21 cellular contexts compared by ENCODE assay signal in the genomic region with DNA sequence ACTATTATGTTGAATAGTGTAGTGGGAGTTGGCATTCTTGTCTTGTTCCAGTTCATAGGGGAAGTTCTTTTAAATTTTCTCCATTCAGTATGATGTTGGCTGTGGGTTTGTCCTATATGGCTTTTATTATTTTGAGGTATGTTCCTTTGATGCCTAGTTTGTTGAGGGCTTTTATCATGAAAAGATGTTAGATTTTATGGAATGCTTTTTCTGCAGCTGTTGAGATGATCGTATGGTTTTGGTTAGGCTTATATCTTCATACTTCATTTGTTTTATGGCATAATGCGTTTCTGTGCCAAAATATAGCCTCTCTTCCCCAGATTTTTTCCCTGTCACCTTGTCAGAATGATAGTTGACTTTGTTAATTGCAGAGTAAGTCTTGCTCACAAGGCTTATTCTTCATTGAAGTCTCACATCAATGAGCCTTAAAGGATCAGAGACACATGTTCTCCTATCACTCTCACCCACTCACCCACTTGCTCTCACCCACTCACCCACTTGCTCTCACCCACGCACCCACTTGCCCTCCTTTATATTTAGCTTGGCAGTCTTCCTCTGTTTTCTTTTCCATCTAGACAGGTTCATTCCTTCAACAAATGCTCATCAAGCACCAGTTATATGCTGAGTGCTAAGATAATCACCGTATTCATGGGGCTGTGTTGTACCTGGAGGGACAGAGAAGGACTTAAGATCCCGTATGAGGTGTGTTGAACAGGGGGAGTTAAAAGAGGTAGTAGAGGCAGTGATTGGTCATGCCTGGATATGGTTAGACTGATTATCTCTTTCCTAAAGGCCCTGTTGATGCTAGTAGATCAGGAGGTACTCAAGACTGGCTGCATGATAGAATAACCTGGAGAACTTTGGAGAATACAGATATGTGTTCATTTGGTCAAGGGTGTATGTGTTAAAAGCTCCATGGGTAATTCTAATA. TPM values are rescaled to one million over a fixed set of nuclear protein-coding genes. Genes with fewer than 3 reads are reported as not detected.
DNase-seq lines count a peak whose midpoint lies in the region; ATAC-seq, FAIRE-seq and TF ChIP-seq lines count a peak whose summit lies in the region.
"Had no signal": no experiment of that assay in that cellular context is flagged by ENCODE, and none has a peak within 500 bp of the region (broad histone marks: within the 10 kb centered on the region; RNA-seq: fewer than 3 reads in every experiment).

No MANE protein-coding gene starts in this region.

- TF ChIP-seq RAD21 in H1 (IDR thresholded peaks at IDR 0.05 in 1 of 2, conservative IDR thresholded peaks at IDR 0.05 in 1 of 2; ENCODE audit: low read depth in 2 of 2, low read length in 2 of 2): no peak

- H3K27me3 Mint-ChIP-seq in IgD-negative memory B cell: peaks cover 2% of the 10 kb centered on the region

- CTCF ChIA-PET in H1 (lab: Charles Lee; ENCODE audit: partially characterized antibody): interaction anchor here (0.6 to 1.3 kb wide), 2 partner anchors 24 to 208 kb away, joined by 3 read pairs; no protein-coding TSS in a partner anchor

- peaks cover 66 to 75% (median 67%) of the 10 kb centered on the region in 3 donors for H3K4me1 Mint-ChIP-seq in IgD-negative memory B cell

- H3K27me3 ChIP-seq in H1 (replicated peaks in 1 of 4; ENCODE audit: control insufficient read depth in 3 of 4, extremely low read depth in 1 of 4, insufficient read depth in 3 of 4, low read length in 3 of 4): no peaks in the 10 kb centered on the region
- no peaks in the 10 kb centered on the region for H3K27me3 ChIP-seq in smooth muscle cell (ENCODE audit: low read depth)
- H3K27me3 ChIP-seq: BLaER1 had no signal

- peak overlapping the region; percentile 84; the same call in 1 of the 2 replicates for H2BK5ac ChIP-seq in H1 (ENCODE audit: low read depth, low read length)

- H3F3A ChIP-seq in smooth muscle cell (ENCODE audit: low read depth): peaks cover 6% of the 10 kb centered on the region

- peaks cover 7% of the 10 kb centered on the region; the same call in 1 of the 2 replicates for H3K79me1 ChIP-seq in H1 (ENCODE audit: low read depth, low read length)

- no peak overlapping the region for H2AFZ ChIP-seq in H1 (ENCODE audit: low read length)
- no peak overlapping the region for H2AFZ ChIP-seq in smooth muscle cell (ENCODE audit: low read depth)

- no peak overlapping the region for H3K9ac ChIP-seq in H1 (replicated peaks in 1 of 4; ENCODE audit: extremely low read depth in 1 of 4, low read depth in 3 of 4, low read length in 3 of 4)
- no peak overlapping the region for H3K9ac ChIP-seq in smooth muscle cell (ENCODE audit: low read depth)
- H3K9ac ChIP-seq: BLaER1 had no signal

- TF ChIP-seq EP300 in H1 (IDR thresholded peaks at IDR 0.05; ENCODE audit: borderline replicate concordance in 1 of 2, low read depth in 2 of 2, low read length in 2 of 2): no peak

- peak overlapping the region; percentile 94; the same call in 1 of the 2 replicates for H2AK5ac ChIP-seq in H1 (ENCODE audit: low read depth, low read length)

- no peak overlapping the region for H2BK20ac ChIP-seq in H1 (ENCODE audit: low read length)

- H3K9me3 ChIP-seq in H1 (ENCODE audit: insufficient read depth in 2 of 2, low read depth in 1 of 2, low read length in 1 of 2) (no peaks in the 10 kb centered on the region), smooth muscle cell (replicated peaks; ENCODE audit: low read depth) (no peaks in the 10 kb centered on the region)
- H3K9me3 ChIP-seq: BLaER1 had no signal

- POLR2A ChIA-PET in H1 (lab: Charles Lee; ENCODE audit: partially characterized antibody): no interaction called here

- H3K4ac ChIP-seq in H1 (replicated peaks; ENCODE audit: insufficient read length, low read depth, low read length): peak overlapping the region; percentile 55

- H3K23me2 ChIP-seq in H1 (ENCODE audit: low read depth, low read length): no peaks in the 10 kb centered on the region

- WGBS in H1 (ENCODE audit: extremely low coverage in 1 of 2, insufficient coverage in 1 of 2, insufficient read length in 1 of 2, insufficient replicate concordance in 2 of 2, low coverage in 1 of 2, low lambda C conversion rate in 2 of 2, missing lambda C conversion rate in 1 of 2), 2 experiments: 85% methylated on average over 5 of the region's 5 CpGs; no CpG with 5 or more reads in 1 of the 2 experiments
- WGBS in smooth muscle cell (ENCODE audit: low lambda C conversion rate): 79% methylated on average over 5 of the region's 5 CpGs

- no peak overlapping the region for H2BK120ac ChIP-seq in H1 (replicated peaks; ENCODE audit: low read depth, low read length)

- peak overlapping the region; percentile 3 to 24 (median 12) for H3K27ac Mint-ChIP-seq in IgD-negative memory B cell
- H3K27ac Mint-ChIP-seq: CD8-positive, alpha-beta T cell had no signal

- H3K4me1 ChIP-seq in H1 (replicated peaks in 1 of 4; ENCODE audit: control insufficient read depth in 3 of 4, insufficient read depth in 4 of 4, low read length in 3 of 4) (peaks cover 7 to 34% (median 28%) of the 10 kb centered on the region in 4 experiments), smooth muscle cell (ENCODE audit: low read depth) (peaks cover 8% of the 10 kb centered on the region)

- H4K5ac ChIP-seq in H1 (ENCODE audit: insufficient read length, low read depth, low read length): no peak overlapping the region

- no peak overlapping the region; a peak in 1 of 4 replicates for H3K4me2 ChIP-seq in H1 (ENCODE audit: insufficient read depth in 1 of 2, low read depth in 2 of 2, low read length in 2 of 2)
- H3K4me2 ChIP-seq in smooth muscle cell: peak overlapping the region; percentile 16
- H3K4me2 ChIP-seq: BLaER1 had no signal

- no peak overlapping the region for H4K8ac ChIP-seq in H1 (ENCODE audit: extremely low read depth, insufficient read depth, low read length)

- H3K56ac ChIP-seq in H1 (replicated peaks; ENCODE audit: insufficient read length, low read depth, low read length): no peak overlapping the region

- 0 out of 2 replicates have a peak overlapping the region, but pooled peaks have one; percentile 0 for H2BK15ac ChIP-seq in H1 (ENCODE audit: low read length)

- no peak for TF ChIP-seq CTCF in H1 (IDR thresholded peaks at IDR 0.05; ENCODE audit: control extremely low read depth in 1 of 3, insufficient read depth in 1 of 3, low read depth in 1 of 3, low read length in 3 of 3)
- TF ChIP-seq CTCF in smooth muscle cell (IDR thresholded peaks at IDR 0.05; ENCODE audit: borderline replicate concordance, insufficient read depth, poor library complexity, severe bottlenecking): no peak

- peaks cover 17 to 99% of the 10 kb centered on the region in 2 experiments for H3K79me2 ChIP-seq in H1 (ENCODE audit: control insufficient read depth in 1 of 2, insufficient read depth in 2 of 2, low read length in 2 of 2)
- peaks cover 93% of the 10 kb centered on the region for H3K79me2 ChIP-seq in smooth muscle cell (ENCODE audit: low read depth)

- H4K91ac ChIP-seq in H1 (replicated peaks; ENCODE audit: insufficient read length, low read length): peak overlapping the region; percentile 80

- TF ChIP-seq POLR2A in H1 (IDR thresholded peaks at IDR 0.05; ENCODE audit: control extremely low read depth in 1 of 2, low read depth in 2 of 2, low read length in 2 of 2): no peak

- no peak overlapping the region for H3K23ac ChIP-seq in H1 (ENCODE audit: insufficient read length)

- H3K4me3 ChIP-seq in H1 (ENCODE audit: extremely low read depth in 1 of 4, insufficient read depth in 2 of 4, low read depth in 3 of 4, low read length in 4 of 4): no peak overlapping the region
- no peak overlapping the region for H3K4me3 ChIP-seq in smooth muscle cell
- H3K4me3 ChIP-seq: BLaER1 had no signal

- no peak for FAIRE-seq in H1 (lab: Jason Lieb, UNC)
- no peak for FAIRE-seq in RCC 7860 (lab: Jason Lieb, UNC)
- FAIRE-seq: GM18507 had no signal

- ATAC-seq in GM19397 (IDR thresholded peaks at IDR 0.05; ENCODE audit: unreplicated experiment): no peak
- ATAC-seq: CD8-positive, alpha-beta T cell; Panc1 had no signal

- H3K27ac ChIP-seq in H1 (ENCODE audit: low read depth, low read length) (no peak overlapping the region), smooth muscle cell (ENCODE audit: low read depth) (no peak overlapping the region)
- H3K27ac ChIP-seq: BLaER1 had no signal

- DNase-seq in DMS79 (lab: John Stamatoyannopoulos, UW) (peak; percentile 14), H1 (ENCODE audit: low read depth in 1 of 2, low spot score in 2 of 2) (no peak), smooth muscle cell (lab: John Stamatoyannopoulos, UW; ENCODE audit: unreplicated experiment) (no peak), NCI-H510A treated with DMSO at 0.1 percent for 48 hours (lab: John Stamatoyannopoulos, UW) (no peak), RCC 7860 (ENCODE audit: low spot score) (no peak)
- DNase-seq: Calu3; CD8-positive, alpha-beta T cell; DMS153; GDM1; H7; MM.1S; NCI-H1048; NCI-H1436; NCI-H187 treated with DMSO at 0.1 percent for 48 hours; NCI-H2107; NCI-H748 treated with DMSO at 0.1 percent for 48 hours had no signal

- peak overlapping the region in 3 of 4 donors; percentile 3 to 10 (median 8) for H3K4me3 Mint-ChIP-seq in IgD-negative memory B cell
- H3K4me3 Mint-ChIP-seq: CD8-positive, alpha-beta T cell had no signal

- no peak overlapping the region for H3K14ac ChIP-seq in H1 (ENCODE audit: insufficient read length)

- no peaks in the 10 kb centered on the region for H3K9me3 Mint-ChIP-seq in IgD-negative memory B cell
- H3K9me3 Mint-ChIP-seq: CD8-positive, alpha-beta T cell had no signal

- no peaks in the 10 kb centered on the region for H3K36me3 Mint-ChIP-seq in IgD-negative memory B cell
- H3K36me3 Mint-ChIP-seq: CD8-positive, alpha-beta T cell had no signal

- H3K36me3 ChIP-seq in H1 (ENCODE audit: control insufficient read depth in 2 of 4, insufficient read depth in 4 of 4, low read length in 3 of 4): no peaks in the 10 kb centered on the region
- H3K36me3 ChIP-seq in smooth muscle cell (ENCODE audit: low read depth): no peaks in the 10 kb centered on the region
- H3K36me3 ChIP-seq: BLaER1 had no signal

- H2BK12ac ChIP-seq in H1 (ENCODE audit: low read depth, low read length): peak overlapping the region; percentile 90; the same call in 1 of the 2 replicates

- H4K20me1 ChIP-seq in H1 (replicated peaks in 1 of 2; ENCODE audit: control insufficient read depth in 1 of 2, insufficient read depth in 2 of 2, low read length in 2 of 2) (peaks cover 11 to 13% of the 10 kb centered on the region in 2 experiments), smooth muscle cell (ENCODE audit: low read depth) (peaks cover 70% of the 10 kb centered on the region)
- H4K20me1 ChIP-seq: BLaER1 had no signal

- H3K18ac ChIP-seq in H1 (ENCODE audit: extremely low read depth, low read length): no peak overlapping the region

RNA-seq across cellular contexts. Expression of gene UST, which starts 19.3 kb away (rescaled TPM):
- 1.3 TPM for polyA plus RNA-seq in IgD-negative memory B cell
- total RNA-seq in H1 (2021; fragmentation: NEBNext Ultra II Directional; extraction: Animal tissue kit (Norgen Biotek cat#: 25700)): 31.9 and 34.5 TPM in 2 replicates
- 9.5 and 13.5 TPM in 2 replicates for polyA plus RNA-seq in H1 (2011; rRNA removed)
- polyA plus RNA-seq in H1 (2011; cell fraction: cytosol; rRNA removed): 14.5 TPM
- polyA plus RNA-seq in H1 (2011; cell fraction: nucleus; rRNA removed): 11.0 TPM
- 19.6 to 25.7 TPM (median 21.6 TPM) in 4 replicates for polyA plus RNA-seq in H1 (2012, experiment 1 of 2)
- 14.0 TPM for polyA plus RNA-seq in H1 (2012, experiment 2 of 2)
- 36.2 TPM for polyA plus RNA-seq in H1 (2013, experiment 1 of 2)
- 38.7 TPM for polyA plus RNA-seq in H1 (2013, experiment 2 of 2)
- polyA minus RNA-seq in H1 (2011; rRNA and poly(A)+ RNA removed): 16.8 and 20.8 TPM in 2 replicates
- polyA minus RNA-seq in H1 (2011; cell fraction: cytosol; rRNA and poly(A)+ RNA removed): 17.0 TPM
- polyA minus RNA-seq in H1 (2011; cell fraction: nucleus; rRNA and poly(A)+ RNA removed): 28.7 TPM
- 19.5 and 23.3 TPM in 2 replicates for total RNA-seq in smooth muscle cell
- polyA plus RNA-seq in smooth muscle cell: 15.3 and 16.1 TPM in 2 replicates
